In genomic region chr17:19657182-19657581, GRCh38 we compare ENCODE assay signal across 25 cellular contexts. TPM values are rescaled to one million over a fixed set of nuclear protein-coding genes. Genes with fewer than 3 reads are reported as not detected.
A peak's percentile ranks its signal among the peaks of the same experiment; 100 is the strongest.
DNase-seq lines count a peak whose midpoint lies in the region; ATAC-seq and TF ChIP-seq lines count a peak whose summit lies in the region.
"Had no signal": no experiment of that assay in that cellular context is flagged by ENCODE, and none has a peak within 500 bp of the region (broad histone marks: within the 10 kb centered on the region; RNA-seq: fewer than 3 reads in every experiment).

No MANE protein-coding gene starts in this region.

- peaks cover 35% of the 10 kb centered on the region for H3K36me3 Mint-ChIP-seq in activated B cell treated with CpG ODN at 0.5 μM for 24 hours (ENCODE audit: low read depth)

- H3K4me3 ChIP-seq in GM08714 (ENCODE audit: low read length) (peak overlapping the region; percentile 4; the same call in 1 of the 2 replicates), stomach (no peak overlapping the region)
- H3K4me3 ChIP-seq: GM23338 had no signal

- peaks cover 18 to 60% (median 52%) of the 10 kb centered on the region in 4 donors for H3K4me1 ChIP-seq in stomach

- H3K27ac Mint-ChIP-seq in activated B cell treated with CpG ODN at 0.5 μM for 24 hours: peak overlapping the region; percentile 74
- H3K27ac Mint-ChIP-seq: CD4-positive, alpha-beta T cell; GM23338 had no signal

- POLR2A ChIA-PET in activated B cell treated with CpG ODN at 0.5 μM for 24 hours (lab: Charles Lee): interaction anchor here (2.0 kb wide), 1 partner anchor 9 kb away, joined by 5 read pairs; the partner anchor contains the start of gene ALDH3A2

- no peak for ATAC-seq in activated B cell treated with CpG ODN at 0.5 μM for 24 hours (ENCODE audit: low read depth)
- peak; percentile 55 for ATAC-seq in left lobe of liver
- ATAC-seq in HG03039 (IDR thresholded peaks at IDR 0.05; ENCODE audit: unreplicated experiment): no peak
- ATAC-seq in GM18858 (IDR thresholded peaks at IDR 0.05; ENCODE audit: unreplicated experiment): no peak
- ATAC-seq: GM23338 had no signal

- peak overlapping the region; percentile 42 for H3K4me3 Mint-ChIP-seq in activated B cell treated with CpG ODN at 0.5 μM for 24 hours
- H3K4me3 Mint-ChIP-seq: CD4-positive, alpha-beta T cell; GM23338 had no signal

- TF ChIP-seq CTCF in activated B cell treated with CpG ODN at 0.5 μM for 24 hours (IDR thresholded peaks at IDR 0.05): no peak
- no peak for TF ChIP-seq CTCF in stomach (IDR thresholded peaks at IDR 0.05)

- intact Hi-C loops in activated B cell treated with CpG ODN at 0.5 μM for 24 hours (cut with micrococcal nuclease): no loop called here
- intact Hi-C loops in stomach (cut with DNase I; ENCODE audit: low total_unique reads): loop anchor here (10.0 kb wide), 1 partner anchor 98 kb away; no protein-coding TSS in a partner anchor

- H3K27me3 ChIP-seq in stomach: no peaks in the 10 kb centered on the region

- H3K9me3 ChIP-seq in stomach: no peaks in the 10 kb centered on the region

- TF ChIP-seq EP300 in stomach (IDR thresholded peaks at IDR 0.05): no peak

- TF ChIP-seq POLR2A in stomach (IDR thresholded peaks at IDR 0.05): no peak

- DNase-seq in activated B cell treated with CpG ODN at 0.5 μM for 24 hours: no peak
- DNase-seq in left lobe of liver (ENCODE audit: low spot score): peak; percentile 68
- no peak for DNase-seq in stomach
- DNase-seq in activated CD8-positive, alpha-beta memory T cell treated with anti-CD3 and anti-CD28 coated beads for 24 hours: no peak
- DNase-seq in NCI-H748 treated with DMSO at 0.1 percent for 48 hours (lab: John Stamatoyannopoulos, UW): no peak
- DNase-seq: CD4-positive, alpha-beta T cell; COR-L47; DMS 273 treated with DMSO at 0.1 percent for 48 hours; DND-41; HCEC 1CT; IMR-90; NCI-H1092 treated with DMSO at 0.1 percent for 48 hours; NCI-H146; NCI-H2029 treated with DMSO at 0.1 percent for 48 hours; NCI-H226; NCI-H510A treated with DMSO at 0.1 percent for 48 hours; NCI-H82; Right ventricle myocardium superior had no signal

- peak overlapping the region; percentile 8 to 53 (median 22) for H3K27ac ChIP-seq in stomach
- H3K27ac ChIP-seq: KMS-11 had no signal

- 27 to 63% (median 42%) methylated on average over 2 of the region's 2 CpGs for WGBS in stomach, 5 donors

- peaks cover 25 to 83% (median 63%) of the 10 kb centered on the region in 4 donors for H3K36me3 ChIP-seq in stomach

- H3K27me3 Mint-ChIP-seq in activated B cell treated with CpG ODN at 0.5 μM for 24 hours: no peaks in the 10 kb centered on the region
- H3K27me3 Mint-ChIP-seq: CD4-positive, alpha-beta T cell had no signal

- H3K9me3 Mint-ChIP-seq in activated B cell treated with CpG ODN at 0.5 μM for 24 hours: peaks cover 2% of the 10 kb centered on the region
- H3K9me3 Mint-ChIP-seq: CD4-positive, alpha-beta T cell had no signal

- CTCF ChIA-PET in activated B cell treated with CpG ODN at 0.5 μM for 24 hours (lab: Charles Lee): interaction anchor here (1.9 kb wide), 1 partner anchor 11 kb away, joined by 6 read pairs; no protein-coding TSS in a partner anchor

- peaks cover 21% of the 10 kb centered on the region for H3K4me1 Mint-ChIP-seq in activated B cell treated with CpG ODN at 0.5 μM for 24 hours
- H3K4me1 Mint-ChIP-seq: GM23338 had no signal

RNA-seq across cellular contexts. Expression of gene ALDH3A2, which starts 8.6 kb away (rescaled TPM):
- total RNA-seq in activated B cell treated with CpG ODN at 0.5 μM for 24 hours: 18.3 and 19.3 TPM in 2 replicates
- total RNA-seq in left lobe of liver: 154 TPM
- total RNA-seq in stomach: 100 to 1,000 TPM in 4 of 5 donors, 10 to 100 TPM in 1; 51.0 to 236 (median 156) TPM
- polyA plus RNA-seq in stomach: 100 to 1,000 TPM in 1 of 3 donors, 10 to 100 TPM in 2; 26.8 to 107 (median 83.7) TPM

RNA-seq across cellular contexts. Expression of gene SLC47A2, which starts 59.2 kb away (rescaled TPM):
- not detected in 2 replicates for total RNA-seq in activated B cell treated with CpG ODN at 0.5 μM for 24 hours
- not detected for total RNA-seq in left lobe of liver
- not detected for total RNA-seq in stomach
- polyA plus RNA-seq in stomach: under 1 TPM in 1 of 3 donors, not detected in 2; 0.78 TPM
- total RNA-seq: A673; CD4-positive, alpha-beta T cell; GM23338; IMR-90; Right ventricle myocardium superior had no signal
- polyA plus RNA-seq: BJ, GM23338, IMR-90 had no signal
